Comparison of ENCODE assay signal across 9 cellular contexts in genomic region chr10:102775973-102776669, GRCh38. TPM values are rescaled to one million over a fixed set of nuclear protein-coding genes. Genes with fewer than 3 reads are reported as not detected.
DNase-seq lines count a peak whose midpoint lies in the region; ATAC-seq and TF ChIP-seq lines count a peak whose summit lies in the region.
"Had no signal": no experiment of that assay in that cellular context is flagged by ENCODE, and none has a peak within 500 bp of the region (broad histone marks: within the 10 kb centered on the region; RNA-seq: fewer than 3 reads in every experiment).

No MANE protein-coding gene starts in this region.

- H3K27me3 Mint-ChIP-seq in Caco-2 (ENCODE audit: insufficient read depth, unreplicated experiment) = no peaks in the 10 kb centered on the region

- H3K9me3 ChIP-seq in Caco-2 = no peaks in the 10 kb centered on the region
- H3K9me3 ChIP-seq in endocrine pancreas (ENCODE audit: control insufficient read depth, low read length) = no peaks in the 10 kb centered on the region
- H3K9me3 ChIP-seq in mesenchymal stem cell (ENCODE audit: control insufficient read depth, low read length) = no peaks in the 10 kb centered on the region

- peak overlapping the region; percentile 77 for H3K4me2 ChIP-seq in mesenchymal stem cell (ENCODE audit: low read length, poor library complexity, severe bottlenecking)

- H2BK15ac ChIP-seq in mesenchymal stem cell (ENCODE audit: low read depth, poor library complexity, severe bottlenecking) = peak overlapping the region; percentile 20

- H2BK120ac ChIP-seq in mesenchymal stem cell (ENCODE audit: low read depth, low read length) = peak overlapping the region; percentile 93

- H3K4ac ChIP-seq in mesenchymal stem cell (ENCODE audit: low read depth in 1 of 2, low read length in 2 of 2) = peak overlapping the region; percentile 95 to 98

- peaks cover 43% of the 10 kb centered on the region for H3K4me1 Mint-ChIP-seq in Caco-2 (ENCODE audit: low read depth, unreplicated experiment)

- H3K4me3 Mint-ChIP-seq in Caco-2 (ENCODE audit: unreplicated experiment) = peak overlapping the region; percentile 62

- H3K27ac ChIP-seq in mesenchymal stem cell (ENCODE audit: low read length, poor library complexity, severe bottlenecking) (peak overlapping the region; percentile 99), substantia nigra (ENCODE audit: low read depth, low read length, poor library complexity, severe bottlenecking) (peak overlapping the region; percentile 84)

- peak overlapping the region in 1 of 2 experiments; percentile 43 for H3K23ac ChIP-seq in mesenchymal stem cell (ENCODE audit: low read length in 2 of 2)

- peaks cover 51% of the 10 kb centered on the region for H3K4me1 ChIP-seq in Caco-2
- H3K4me1 ChIP-seq in endocrine pancreas (ENCODE audit: control insufficient read depth, insufficient read depth, low read length) = peaks cover 6% of the 10 kb centered on the region
- H3K4me1 ChIP-seq in mesenchymal stem cell (ENCODE audit: control insufficient read depth, insufficient read depth, low read depth, low read length) = peaks cover 41% of the 10 kb centered on the region

- peak overlapping the region; percentile 97 for H4K8ac ChIP-seq in mesenchymal stem cell (ENCODE audit: low read length)

- H3K36me3 ChIP-seq in Caco-2 (ENCODE audit: control insufficient read depth, insufficient read depth, low read length) (no peaks in the 10 kb centered on the region), endocrine pancreas (ENCODE audit: control insufficient read depth, insufficient read depth, low read length) (no peaks in the 10 kb centered on the region), mesenchymal stem cell (ENCODE audit: control insufficient read depth in 1 of 2, insufficient read depth in 2 of 2, low read depth in 1 of 2, low read length in 2 of 2) (peaks cover 0 to 7% of the 10 kb centered on the region in 2 experiments)

- peak overlapping the region; percentile 90 for H3K27ac Mint-ChIP-seq in Caco-2 (ENCODE audit: unreplicated experiment)

- no peak overlapping the region for H2AFZ ChIP-seq in mesenchymal stem cell (ENCODE audit: low read depth, low read length)

- H3K9me3 Mint-ChIP-seq in Caco-2 (ENCODE audit: unreplicated experiment) = no peaks in the 10 kb centered on the region

- H3K18ac ChIP-seq in mesenchymal stem cell (ENCODE audit: low read depth in 1 of 2, low read length in 2 of 2) = peak overlapping the region; percentile 76 to 96

- H4K91ac ChIP-seq in mesenchymal stem cell (ENCODE audit: low read length) = peak overlapping the region; percentile 98

- H3K79me1 ChIP-seq in mesenchymal stem cell (replicated peaks; ENCODE audit: low read length, poor library complexity, severe bottlenecking) = peaks cover 23% of the 10 kb centered on the region

- in situ Hi-C loops in SK-MEL-5 (cut with HindIII; ENCODE audit: low pct_unique_long_range_greater_than_20kb, low sequenced_read_pairs) = no loop called here

- CTCF ChIA-PET in Caco-2 (lab: Charles Lee) = interaction anchor here (1.2 to 3.0 kb wide), 3 partner anchors 11 to 59 kb away, joined by 3 to 20 read pairs (median 6); no protein-coding TSS in a partner anchor

- ATAC-seq in GM18858 (IDR thresholded peaks at IDR 0.05; ENCODE audit: unreplicated experiment) = no peak
- ATAC-seq in HG02852 (IDR thresholded peaks at IDR 0.05; ENCODE audit: unreplicated experiment) = no peak
- no peak for ATAC-seq in GM21447 (IDR thresholded peaks at IDR 0.05; ENCODE audit: unreplicated experiment)
- ATAC-seq: HCT116 had no signal

- H2BK12ac ChIP-seq in mesenchymal stem cell (ENCODE audit: low read length in 2 of 2) = peak overlapping the region; percentile 16 to 99

- H3K9ac ChIP-seq in endocrine pancreas (ENCODE audit: control insufficient read depth, insufficient read depth, low read length) = no peak overlapping the region
- peak overlapping the region; percentile 92 for H3K9ac ChIP-seq in mesenchymal stem cell (ENCODE audit: low read length)

- no peak for TF ChIP-seq CTCF in Caco-2 (IDR thresholded peaks at IDR 0.05; ENCODE audit: insufficient read depth in 1 of 2, low read depth in 1 of 2, low read length in 1 of 2, severe bottlenecking in 1 of 2, unreplicated experiment in 1 of 2)

- intact Hi-C loops in Caco-2 (cut with micrococcal nuclease; ENCODE audit: unreplicated experiment) = loop anchor here (2.0 kb wide), 2 partner anchors 13 to 39 kb away; no protein-coding TSS in a partner anchor

- under 1% methylated on average over 13 of the region's 17 CpGs for WGBS in mesenchymal stem cell

- DNase-seq in Caco-2 (peak in 1 of 2 experiments; percentile 45), SK-MEL-5 (ENCODE audit: low read depth, low spot score) (peak; percentile 65), mesenchymal stem cell (peak; percentile 97), substantia nigra (lab: John Stamatoyannopoulos, UW) (peak in 45 of 49 donors; percentile 8 to 78 (median 53))

- H2AK5ac ChIP-seq in mesenchymal stem cell (ENCODE audit: low read length, severe bottlenecking) = peak overlapping the region; percentile 95

- peak overlapping the region; percentile 94 for H2BK5ac ChIP-seq in mesenchymal stem cell (ENCODE audit: low read depth, low read length, poor library complexity, severe bottlenecking)

- H3K4me3 ChIP-seq in Caco-2 (ENCODE audit: low read depth, low read length) (no peak overlapping the region), endocrine pancreas (ENCODE audit: control insufficient read depth, insufficient read depth, low read length) (peak overlapping the region; percentile 12), mesenchymal stem cell (ENCODE audit: insufficient read depth in 1 of 2, low read depth in 1 of 2, low read length in 2 of 2) (peak overlapping the region; percentile 28 to 77)

- H3K14ac ChIP-seq in mesenchymal stem cell (ENCODE audit: low read length in 2 of 2) = peak overlapping the region; percentile 31 to 79

- POLR2A ChIA-PET in Caco-2 (lab: Charles Lee) = no interaction called here

- H3K27me3 ChIP-seq in Caco-2 (replicated peaks; ENCODE audit: control insufficient read depth, insufficient read depth, low read length) (no peaks in the 10 kb centered on the region), endocrine pancreas (ENCODE audit: control insufficient read depth, insufficient read depth, low read length) (no peaks in the 10 kb centered on the region), mesenchymal stem cell (ENCODE audit: control insufficient read depth in 1 of 2, insufficient read depth in 1 of 2, low read length in 2 of 2) (no peaks in the 10 kb centered on the region)

- H3K36me3 Mint-ChIP-seq in Caco-2 (ENCODE audit: insufficient read depth, unreplicated experiment) = peaks cover 7% of the 10 kb centered on the region

- BruUV-seq in Caco-2 (replicated peaks; lab: Mats Ljungman, UMichigan) = no TSS peak

RNA-seq across cellular contexts. Expression of gene WBP1L, which starts 32.4 kb away (rescaled TPM):
- 26.3 and 28.2 TPM in 2 replicates for total RNA-seq in Caco-2 (2022)
- 12.8 TPM in 2 replicates for total RNA-seq in SK-MEL-5 (2014; rRNA removed; shearing (Covaris generic))
- 25.1 and 33.4 TPM in 2 replicates for polyA plus RNA-seq in SK-MEL-5 (2015; cell fraction: cytosol; rRNA removed)
- 9.9 and 12.3 TPM in 2 replicates for polyA plus RNA-seq in SK-MEL-5 (2015; cell fraction: nucleus; rRNA removed)
- 59.1 TPM for polyA plus RNA-seq in mesenchymal stem cell (2013, experiment 1 of 2)
- polyA plus RNA-seq in mesenchymal stem cell (2013, experiment 2 of 2) = 58.7 TPM
